ENCODE assay signal across 8 cellular contexts in genomic region chr1:150010388-150011115, GRCh38. TPM values are rescaled to one million over a fixed set of nuclear protein-coding genes. Genes with fewer than 3 reads are reported as not detected.
DNase-seq lines count a peak whose midpoint lies in the region; ATAC-seq, FAIRE-seq and TF ChIP-seq lines count a peak whose summit lies in the region.

OTUD7B (minus strand) TSS chr1:150010726; CDS start chr1:149977510, 33,216 bp downstream.

- H3K36me3 ChIP-seq in iPS-20b (ENCODE audit: insufficient read depth, low read depth, low read length), result peaks cover 3% of the 10 kb centered on the region; the same call in 1 of the 2 replicates
- H3K36me3 ChIP-seq in skeletal muscle tissue (ENCODE audit: control insufficient read depth in 3 of 3, insufficient read depth in 3 of 3, low read length in 3 of 3), result peaks cover 0 to 2% (median 0%) of the 10 kb centered on the region in 3 donors

- no peaks in the 10 kb centered on the region for H3K27me3 ChIP-seq in iPS-20b (ENCODE audit: insufficient read depth, low read length)
- no peaks in the 10 kb centered on the region for H3K27me3 ChIP-seq in skeletal muscle tissue (ENCODE audit: control insufficient read depth in 3 of 3, insufficient read depth in 3 of 3, low read length in 3 of 3)

- H3K27ac ChIP-seq in VCaP (peak within 1 kb of the TSS; percentile 94), iPS-20b (ENCODE audit: low read length) (no peak within 1 kb of the TSS), skeletal muscle tissue (ENCODE audit: low read depth, low read length) (peak within 1 kb of the TSS; percentile 100)

- H3K9me3 ChIP-seq in iPS-20b (ENCODE audit: insufficient read depth, low read depth, low read length) (no peaks in the 10 kb centered on the region), skeletal muscle tissue (ENCODE audit: control insufficient read depth in 3 of 3, low read length in 3 of 3) (no peaks in the 10 kb centered on the region)

- FAIRE-seq in GM18507 (lab: Jason Lieb, UNC), result peak; percentile 73

- in situ Hi-C loops in T47D (cut with HindIII; ENCODE audit: low pct_unique_long_range_greater_than_20kb, low sequenced_read_pairs), result no loop called here

- peak; percentile 82 for ATAC-seq in HG02970 (IDR thresholded peaks at IDR 0.05; ENCODE audit: low FRiP score, unreplicated experiment)
- no peak for ATAC-seq in GM18870 (IDR thresholded peaks at IDR 0.05; ENCODE audit: unreplicated experiment)

- H3K4me1 ChIP-seq in iPS-20b (ENCODE audit: insufficient read depth, low read length), result peaks cover 9% of the 10 kb centered on the region
- H3K4me1 ChIP-seq in skeletal muscle tissue (ENCODE audit: control insufficient read depth in 3 of 3, insufficient read depth in 3 of 3, low read length in 3 of 3), result peaks cover 7 to 32% (median 21%) of the 10 kb centered on the region in 3 donors

- H3K9ac ChIP-seq in iPS-20b (ENCODE audit: low read depth, low read length) (peak within 1 kb of the TSS; percentile 95), skeletal muscle tissue (ENCODE audit: low read depth in 1 of 3, low read length in 3 of 3) (peak within 1 kb of the TSS; percentile 93 to 99 (median 98))

- peak within 1 kb of the TSS; percentile 96 for H3K4me3 ChIP-seq in iPS-20b (ENCODE audit: low read length)
- peak within 1 kb of the TSS; percentile 94 to 96 (median 95) for H3K4me3 ChIP-seq in skeletal muscle tissue (ENCODE audit: low read length in 3 of 3)

- TF ChIP-seq CTCF in VCaP (conservative IDR thresholded peaks at IDR 0.05), result peak; percentile 8; the same call in 1 of the 2 replicates

- peak; percentile 76 for DNase-seq in GM18507 (ENCODE audit: extremely low spot score, insufficient read length, low read depth)
- peak; percentile 57 for DNase-seq in NCI-H2081 treated with DMSO at 0.1 percent for 48 hours (lab: John Stamatoyannopoulos, UW)
- DNase-seq in T47D (ENCODE audit: low read depth in 1 of 2, low spot score in 1 of 2), result peak; percentile 74 to 93

RNA-seq across cellular contexts. Expression of gene OTUD7B, which starts in this region (rescaled TPM):
- total RNA-seq in skeletal muscle tissue, result 15.7 TPM
